Comparison of ENCODE assay signal across 25 cellular contexts in the genomic region with DNA sequence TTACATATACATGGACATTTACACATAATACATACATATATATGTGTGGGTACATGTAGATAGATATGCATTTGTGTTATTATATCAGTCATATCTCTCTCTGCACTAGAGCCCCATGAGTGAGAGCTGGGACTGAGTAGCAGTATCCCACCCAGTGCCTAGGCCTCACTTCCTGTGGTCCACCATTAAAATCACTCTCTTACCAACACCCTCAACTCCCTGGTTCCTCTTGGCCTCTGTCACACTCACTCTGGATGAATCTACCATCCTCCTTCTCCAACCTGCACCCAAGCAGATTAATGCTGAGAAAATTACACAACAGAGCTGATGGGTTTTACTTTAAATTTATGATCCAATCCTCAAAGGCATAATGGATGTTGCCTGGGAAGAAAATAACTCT.
"Had no signal": no experiment of that assay in that cellular context is flagged by ENCODE, and none has a peak within 500 bp of the region (broad histone marks: within the 10 kb centered on the region; RNA-seq: fewer than 3 reads in every experiment).

No MANE protein-coding gene starts in this region.

- H3K4me1 ChIP-seq: prostate gland, right lobe of liver, testis, tibial artery, uterus had no signal

- H3K4me3 ChIP-seq: neural progenitor cell, pancreas, prostate gland, right atrium auricular region, right lobe of liver, sigmoid colon, stomach, testis, tibial artery, transverse colon, upper lobe of right lung, uterus had no signal

- FAIRE-seq: pancreas, small intestine had no signal

- ATAC-seq: naive thymus-derived CD4-positive, alpha-beta T cell; natural killer cell; pancreas; right lobe of liver; stimulated activated effector memory CD8-positive, alpha-beta T cell treated with anti-CD3 and anti-CD28 coated beads, Interleukin-12 subunit alpha, Interleukin-12 subunit beta, amount 100 ng/mL, for 72 hours; stimulated activated naive B cell treated with anti-CD40 and anti-IgM and Interleukin-4, amounts not matched to agents 10 μg/mL and 1 μg/mL and 100 μg/mL, for 72 hours; upper lobe of right lung had no signal

- H3K36me3 ChIP-seq: neural progenitor cell, pancreas, prostate gland, right atrium auricular region, right lobe of liver, sigmoid colon, stomach, tibial artery, transverse colon, upper lobe of right lung, uterus had no signal

- H3K9me3 ChIP-seq: pancreas, prostate gland, right atrium auricular region, right lobe of liver, sigmoid colon, stomach, testis, tibial artery, transverse colon, upper lobe of right lung, uterus had no signal

- H3K4me2 ChIP-seq: neural progenitor cell had no signal

- H3K27ac ChIP-seq: neural progenitor cell, pancreas, prostate gland, right atrium auricular region, right lobe of liver, sigmoid colon, stomach, testis, tibial artery, transverse colon, upper lobe of right lung, uterus had no signal

- H3K27me3 ChIP-seq: neural progenitor cell, pancreas, right atrium auricular region, right lobe of liver, stomach, testis, upper lobe of right lung, uterus had no signal

- H3K9ac ChIP-seq: neural progenitor cell had no signal

- H2AFZ ChIP-seq: neural progenitor cell had no signal

- DNase-seq: naive thymus-derived CD4-positive, alpha-beta T cell; natural killer cell; occipital lobe; pancreas; posterior cingulate gyrus; retina; right lobe of liver; sigmoid colon; small intestine; stimulated activated CD4-positive, alpha-beta T cell treated with anti-CD3 and anti-CD28 coated beads, Interleukin-15, amount 100 ng/mL, for 24 hours; stimulated activated CD4-positive, alpha-beta T cell treated with anti-CD3 and anti-CD28 coated beads, Interleukin-2, amount 100 ng/mL, for 24 hours; stimulated activated CD4-positive, alpha-beta T cell treated with anti-CD3 and anti-CD28 coated beads, Interleukin-2, amount 100 ng/mL, for 48 hours; stimulated activated CD4-positive, alpha-beta T cell treated with anti-CD3 and anti-CD28 coated beads, Interleukin-4, amount 100 ng/mL, for 24 hours; stimulated activated naive B cell treated with anti-CD40 and anti-IgM and Interleukin-4, amounts not matched to agents 10 μg/mL and 1 μg/mL and 100 μg/mL, for 72 hours; stimulated activated naive CD4-positive, alpha-beta T cell treated with Interleukin-2 at 50 U/mL for 16 hours; stomach; testis; tibial artery; transverse colon; upper lobe of right lung; uterus had no signal
